ENCODE assay signal across 10 cellular contexts in the genomic region with DNA sequence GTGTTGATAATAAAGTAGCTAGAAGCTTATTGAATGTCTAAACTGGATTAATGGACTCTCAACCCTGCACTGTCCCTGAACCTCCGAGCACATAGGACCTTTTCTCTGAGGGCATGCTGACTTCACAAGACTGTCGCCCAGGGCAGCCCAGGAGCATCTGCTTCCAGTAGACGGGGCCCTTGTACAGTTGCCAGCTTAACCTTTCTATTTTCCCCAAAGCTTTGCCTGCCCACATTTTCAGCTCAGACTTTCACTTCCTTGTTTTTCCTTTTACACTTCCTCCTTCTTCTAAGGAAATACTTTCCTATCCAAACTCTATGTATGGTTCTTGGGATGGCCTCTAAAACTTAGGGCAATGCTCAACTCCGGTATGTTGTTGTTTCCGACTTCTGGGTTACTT. TPM values are rescaled to one million over a fixed set of nuclear protein-coding genes. Genes with fewer than 3 reads are reported as not detected.
DNase-seq lines count a peak whose midpoint lies in the region; ATAC-seq lines count a peak whose summit lies in the region.
"Had no signal": no experiment of that assay in that cellular context is flagged by ENCODE, and none has a peak within 500 bp of the region (broad histone marks: within the 10 kb centered on the region; RNA-seq: fewer than 3 reads in every experiment).

No MANE protein-coding gene starts in this region.

- H3K4me1 Mint-ChIP-seq in T-helper 17 cell (peaks cover 7% of the 10 kb centered on the region), memory B cell (peaks cover 35% of the 10 kb centered on the region)
- peaks cover 4 to 38% (median 12%) of the 10 kb centered on the region in 4 donors for H3K4me1 Mint-ChIP-seq in naive thymus-derived CD8-positive, alpha-beta T cell
- peaks cover 25% of the 10 kb centered on the region for H3K4me1 Mint-ChIP-seq in activated naive CD4-positive, alpha-beta T cell treated with anti-CD3 and anti-CD28 coated beads, Interleukin-2, amount 10 ng/mL, durations not matched to agents 7 days and 5 days

- POLR2A ChIA-PET in naive thymus-derived CD8-positive, alpha-beta T cell (lab: Charles Lee), result no interaction called here

- no peaks in the 10 kb centered on the region for H3K9me3 ChIP-seq in T-helper 17 cell (ENCODE audit: control insufficient read depth, low read length, poor library complexity, severe bottlenecking)

- H3K4me3 Mint-ChIP-seq in T-helper 17 cell (no peak overlapping the region), memory B cell (peak overlapping the region; percentile 21)
- H3K4me3 Mint-ChIP-seq in naive thymus-derived CD8-positive, alpha-beta T cell, result peak overlapping the region in 1 of 10 donors; percentile 22
- H3K4me3 Mint-ChIP-seq in activated naive CD4-positive, alpha-beta T cell treated with anti-CD3 and anti-CD28 coated beads, Interleukin-2, amount 10 ng/mL, durations not matched to agents 7 days and 5 days, result no peak overlapping the region

- no peaks in the 10 kb centered on the region for H3K9me3 Mint-ChIP-seq in memory B cell
- no peaks in the 10 kb centered on the region for H3K9me3 Mint-ChIP-seq in naive thymus-derived CD8-positive, alpha-beta T cell
- H3K9me3 Mint-ChIP-seq in activated naive CD4-positive, alpha-beta T cell treated with anti-CD3 and anti-CD28 coated beads, Interleukin-2, amount 10 ng/mL, durations not matched to agents 7 days and 5 days, result peaks cover 3% of the 10 kb centered on the region

- H3K36me3 Mint-ChIP-seq in T-helper 17 cell (ENCODE audit: low read depth) (peaks cover 12% of the 10 kb centered on the region), memory B cell (no peaks in the 10 kb centered on the region)
- peaks cover 0 to 5% (median 0%) of the 10 kb centered on the region in 3 donors for H3K36me3 Mint-ChIP-seq in naive thymus-derived CD8-positive, alpha-beta T cell
- peaks cover 1% of the 10 kb centered on the region for H3K36me3 Mint-ChIP-seq in activated naive CD4-positive, alpha-beta T cell treated with anti-CD3 and anti-CD28 coated beads, Interleukin-2, amount 10 ng/mL, durations not matched to agents 7 days and 5 days

- ATAC-seq in T-helper 17 cell, result peak; percentile 35
- ATAC-seq in memory B cell (ENCODE audit: low read depth), result peak; percentile 25
- ATAC-seq in GM21367 (IDR thresholded peaks at IDR 0.05; ENCODE audit: unreplicated experiment), result no peak
- ATAC-seq in naive thymus-derived CD8-positive, alpha-beta T cell, result no peak
- no peak for ATAC-seq in GM21515 (IDR thresholded peaks at IDR 0.05; ENCODE audit: unreplicated experiment)

- CTCF ChIA-PET in activated naive CD4-positive, alpha-beta T cell treated with anti-CD3 and anti-CD28 coated beads, Interleukin-2, amount 10 ng/mL, durations not matched to agents 7 days and 5 days (lab: Charles Lee), result interaction anchor here (1.0 kb wide), 1 partner anchor 46 kb away, joined by 3 read pairs; no protein-coding TSS in a partner anchor

- H3K27me3 Mint-ChIP-seq in T-helper 17 cell (peaks cover 56% of the 10 kb centered on the region), memory B cell (no peaks in the 10 kb centered on the region)
- H3K27me3 Mint-ChIP-seq in naive thymus-derived CD8-positive, alpha-beta T cell, result peaks cover 36 to 60% (median 42%) of the 10 kb centered on the region in 5 donors
- peaks cover 46% of the 10 kb centered on the region for H3K27me3 Mint-ChIP-seq in activated naive CD4-positive, alpha-beta T cell treated with anti-CD3 and anti-CD28 coated beads, Interleukin-2, amount 10 ng/mL, durations not matched to agents 7 days and 5 days

- DNase-seq in Ammon's horn (ENCODE audit: low spot score) (peak; percentile 69), KBM-7 (peak; percentile 84), T-helper 17 cell (no peak), memory B cell (ENCODE audit: low spot score in 2 of 2) (peak in 1 of 2 donors; percentile 31)
- DNase-seq in naive thymus-derived CD8-positive, alpha-beta T cell, result no peak
- DNase-seq in activated naive CD4-positive, alpha-beta T cell treated with anti-CD3 and anti-CD28 coated beads, Interleukin-2, amount 10 ng/mL, durations not matched to agents 7 days and 5 days, result no peak
- DNase-seq: SHP77 treated with DMSO at 0.1 percent for 48 hours; stimulated activated CD4-positive, alpha-beta T cell treated with anti-CD3 and anti-CD28 coated beads, Interleukin-15, amount 100 ng/mL, for 24 hours had no signal

- no peak overlapping the region for H3K27ac Mint-ChIP-seq in T-helper 17 cell
- H3K27ac Mint-ChIP-seq in memory B cell, result peak overlapping the region; percentile 94
- H3K27ac Mint-ChIP-seq in naive thymus-derived CD8-positive, alpha-beta T cell, result no peak overlapping the region
- no peak overlapping the region for H3K27ac Mint-ChIP-seq in activated naive CD4-positive, alpha-beta T cell treated with anti-CD3 and anti-CD28 coated beads, Interleukin-2, amount 10 ng/mL, durations not matched to agents 7 days and 5 days

- in situ Hi-C loops in KBM-7 (cut with MboI; ENCODE audit: low pct_unique_long_range_greater_than_20kb, low sequenced_read_pairs), result no loop called here

RNA-seq across cellular contexts. Expression of a gene that starts 1.3 kb away (rescaled TPM):
- total RNA-seq in T-helper 17 cell, result not detected
- not detected for total RNA-seq in naive thymus-derived CD8-positive, alpha-beta T cell
- under 1 TPM in 1 of 3 donors, not detected in 2; 0.63 TPM for polyA plus RNA-seq in naive thymus-derived CD8-positive, alpha-beta T cell

Comparison
In these comparisons a context has a peak if more than half of its experiments do, and no peak if none do; other contexts are left out.
1. DNase-seq: peak in Ammon's horn (single experiment) and KBM-7 (single experiment); none in T-helper 17 cell (0 of 3), naive thymus-derived CD8-positive, alpha-beta T cell (0 of 10) and activated naive CD4-positive, alpha-beta T cell treated with anti-CD3 and anti-CD28 coated beads, Interleukin-2, amount 10 ng/mL, durations not matched to agents 7 days and 5 days (single experiment).
2. ATAC-seq: peak in T-helper 17 cell (single experiment) and memory B cell (single experiment); none in GM21367 (single experiment), naive thymus-derived CD8-positive, alpha-beta T cell (0 of 2) and GM21515 (single experiment).